ENCODE assay signal across 9 cellular contexts in genomic region chr6:157879034-157879872, GRCh38. TPM values are rescaled to one million over a fixed set of nuclear protein-coding genes. Genes with fewer than 3 reads are reported as not detected.
A peak's percentile ranks its signal among the peaks of the same experiment; 100 is the strongest.
DNase-seq lines count a peak whose midpoint lies in the region; ATAC-seq and TF ChIP-seq lines count a peak whose summit lies in the region.
"Had no signal": no experiment of that assay in that cellular context is flagged by ENCODE, and none has a peak within 500 bp of the region (broad histone marks: within the 10 kb centered on the region; RNA-seq: fewer than 3 reads in every experiment).

No MANE protein-coding gene starts in this region.

- no peaks in the 10 kb centered on the region for H3K4me1 ChIP-seq in gastrocnemius medialis
- H3K4me1 ChIP-seq in A673 (ENCODE audit: insufficient read depth, low read length, poor library complexity, severe bottlenecking): no peaks in the 10 kb centered on the region

- in situ Hi-C loops in gastrocnemius medialis (cut with MboI; ENCODE audit: low sequenced_read_pairs in 4 of 4): loop anchor here in 2 of 4 donors (5.0 to 10.0 kb wide), 2 partner anchors 122 to 124 kb away; no protein-coding TSS in a partner anchor

- POLR2A ChIA-PET in A673 (lab: Charles Lee; ENCODE audit: low non-redundant PET): no interaction called here

- TF ChIP-seq CTCF in gastrocnemius medialis (IDR thresholded peaks at IDR 0.05 in 4 of 5, conservative IDR thresholded peaks at IDR 0.05 in 1 of 5) (no peak), A673 (conservative IDR thresholded peaks at IDR 0.05; ENCODE audit: low read depth, low read length) (no peak)

- TF ChIP-seq POLR2A in gastrocnemius medialis (IDR thresholded peaks at IDR 0.05): no peak

- H3K27me3 ChIP-seq in layer of hippocampus (ENCODE audit: control insufficient read depth, insufficient read depth, low read length): no peaks in the 10 kb centered on the region
- H3K27me3 ChIP-seq in gastrocnemius medialis: no peaks in the 10 kb centered on the region
- no peaks in the 10 kb centered on the region for H3K27me3 ChIP-seq in A673 (replicated peaks; ENCODE audit: insufficient read depth, low read depth, low read length, poor library complexity)

- H3K9me3 ChIP-seq in gastrocnemius medialis (no peaks in the 10 kb centered on the region), A673 (ENCODE audit: low read depth, low read length, poor library complexity, severe bottlenecking) (no peaks in the 10 kb centered on the region)

- ATAC-seq in GM18909 (IDR thresholded peaks at IDR 0.05; ENCODE audit: poor library complexity, unreplicated experiment) (peak; percentile 86), GM21723 (IDR thresholded peaks at IDR 0.05; ENCODE audit: unreplicated experiment) (peak; percentile 92), HG03439 (IDR thresholded peaks at IDR 0.05; ENCODE audit: unreplicated experiment) (peak; percentile 89), gastrocnemius medialis (no peak)

- DNase-seq in gastrocnemius medialis (no peak), A673 (ENCODE audit: low spot score) (no peak), retina (no peak)
- DNase-seq: MV-4-11, naive B cell had no signal

- H3K27ac ChIP-seq in layer of hippocampus (ENCODE audit: low read depth, low read length): peak overlapping the region; percentile 43
- H3K27ac ChIP-seq in gastrocnemius medialis: no peak overlapping the region
- H3K27ac ChIP-seq in A673 (ENCODE audit: low read depth, low read length, poor library complexity, severe bottlenecking): no peak overlapping the region

- CTCF ChIA-PET in A673 (lab: Charles Lee): no interaction called here

- no TSS peak for BruUV-seq in A673 (replicated peaks; lab: Mats Ljungman, UMichigan)

- peaks cover 0 to 27% of the 10 kb centered on the region in 2 donors for H3K36me3 ChIP-seq in gastrocnemius medialis
- H3K36me3 ChIP-seq in A673 (ENCODE audit: insufficient read depth, low read length, poor library complexity, severe bottlenecking): peaks cover 21% of the 10 kb centered on the region

- H3K4me3 ChIP-seq in gastrocnemius medialis (no peak overlapping the region), A673 (ENCODE audit: low read depth, low read length, poor library complexity, severe bottlenecking) (no peak overlapping the region)

- intact Hi-C loops in gastrocnemius medialis (cut with DNase I; ENCODE audit: low total_unique reads) (loop anchor here (10.0 kb wide), 1 partner anchor 214 kb away; no protein-coding TSS in a partner anchor), A673 (cut with micrococcal nuclease; ENCODE audit: unreplicated experiment) (no loop called here)

RNA-seq across cellular contexts. Expression of gene SNX9, which starts 56.2 kb away (rescaled TPM):
- total RNA-seq in gastrocnemius medialis: 10 to 100 TPM; 29.4 to 44.9 (median 33.3) TPM
- 24.8 and 29.5 TPM in 2 replicates for total RNA-seq in A673 (2021)

Comparison
In these comparisons a context has a peak if more than half of its experiments do, and no peak if none do; other contexts are left out.
1. ATAC-seq: peak in GM18909 (single experiment), GM21723 (single experiment) and HG03439 (single experiment); none in gastrocnemius medialis (0 of 2).